ENCODE assay signal across 10 cellular contexts in genomic region chr11:114163231-114163631, GRCh38.
DNase-seq lines count a peak whose midpoint lies in the region; ATAC-seq and TF ChIP-seq lines count a peak whose summit lies in the region.
"Had no signal": no experiment of that assay in that cellular context is flagged by ENCODE, and none has a peak within 500 bp of the region (broad histone marks: within the 10 kb centered on the region; RNA-seq: fewer than 3 reads in every experiment).

No MANE protein-coding gene starts in this region.

- H3K36me3 Mint-ChIP-seq in CD4-positive, CD25-positive, alpha-beta regulatory T cell, result peaks cover 3% of the 10 kb centered on the region

- H3K27me3 ChIP-seq in CD4-positive, CD25-positive, alpha-beta regulatory T cell (ENCODE audit: control insufficient read depth, insufficient read depth, low read length), result no peaks in the 10 kb centered on the region
- no peaks in the 10 kb centered on the region for H3K27me3 ChIP-seq in RWPE2 (ENCODE audit: insufficient read depth, poor library complexity, severe bottlenecking)

- intact Hi-C loops in sciatic nerve (cut with DNase I), result no loop called here

- H3K27me3 Mint-ChIP-seq in CD4-positive, CD25-positive, alpha-beta regulatory T cell, result peaks cover 6% of the 10 kb centered on the region

- H3K4me1 Mint-ChIP-seq in CD4-positive, CD25-positive, alpha-beta regulatory T cell, result peaks cover 34 to 98% (median 72%) of the 10 kb centered on the region in 4 donors

- peak overlapping the region in 2 of 3 donors; percentile 87 to 96 for H3K27ac Mint-ChIP-seq in CD4-positive, CD25-positive, alpha-beta regulatory T cell

- H3K4me3 ChIP-seq in CD4-positive, CD25-positive, alpha-beta regulatory T cell (ENCODE audit: low read depth, low read length), result no peak overlapping the region
- no peak overlapping the region for H3K4me3 ChIP-seq in RWPE2 (ENCODE audit: severe bottlenecking)
- peak overlapping the region; percentile 19 for H3K4me3 ChIP-seq in fibroblast of villous mesenchyme (ENCODE audit: low read depth, low read length)

- no peak for TF ChIP-seq CTCF in RWPE2 (IDR thresholded peaks at IDR 0.05; ENCODE audit: poor library complexity, severe bottlenecking)
- TF ChIP-seq CTCF in fibroblast of villous mesenchyme (IDR thresholded peaks at IDR 0.05; ENCODE audit: insufficient read depth, low read depth, low read length), result no peak

- no peaks in the 10 kb centered on the region for H3K9me3 ChIP-seq in CD4-positive, CD25-positive, alpha-beta regulatory T cell (ENCODE audit: control insufficient read depth in 2 of 2, low read length in 2 of 2)
- no peaks in the 10 kb centered on the region for H3K9me3 ChIP-seq in RWPE2 (ENCODE audit: severe bottlenecking)

- H3K27ac ChIP-seq in CD4-positive, CD25-positive, alpha-beta regulatory T cell (ENCODE audit: insufficient read depth, low read length, poor library complexity, severe bottlenecking), result no peak overlapping the region
- peak overlapping the region; percentile 99 for H3K27ac ChIP-seq in RWPE2 (ENCODE audit: poor library complexity, severe bottlenecking)

- H3K4me3 Mint-ChIP-seq in CD4-positive, CD25-positive, alpha-beta regulatory T cell, result peak overlapping the region in 1 of 4 donors; percentile 28

- peaks cover 75% of the 10 kb centered on the region for H3K4me1 ChIP-seq in CD4-positive, CD25-positive, alpha-beta regulatory T cell (ENCODE audit: control insufficient read depth, insufficient read depth, low read length, poor library complexity, severe bottlenecking)
- H3K4me1 ChIP-seq in RWPE2 (ENCODE audit: insufficient read depth, poor library complexity, severe bottlenecking), result peaks cover 87% of the 10 kb centered on the region

- no peaks in the 10 kb centered on the region for H3K36me3 ChIP-seq in CD4-positive, CD25-positive, alpha-beta regulatory T cell (ENCODE audit: control insufficient read depth, insufficient read depth, low read length)
- peaks cover 9% of the 10 kb centered on the region for H3K36me3 ChIP-seq in RWPE2 (ENCODE audit: low read depth)

- no peaks in the 10 kb centered on the region for H3K9me3 Mint-ChIP-seq in CD4-positive, CD25-positive, alpha-beta regulatory T cell
- H3K9me3 Mint-ChIP-seq: neural crest cell had no signal

- no peak for DNase-seq in CD4-positive, CD25-positive, alpha-beta regulatory T cell
- DNase-seq in RWPE2 (ENCODE audit: low spot score) (no peak), fibroblast of villous mesenchyme (ENCODE audit: low read depth) (peak; percentile 95), sciatic nerve (ENCODE audit: low spot score) (no peak), activated T-cell treated with anti-CD3 and anti-CD28 coated beads for 4 hours (no peak), middle frontal gyrus (ENCODE audit: extremely low spot score, low spot score) (no peak), NCI-H524 (lab: John Stamatoyannopoulos, UW) (no peak)
- DNase-seq in NK-92 treated with Interleukin-12 subunit alpha and Interleukin-12 subunit beta, amount 100 ng/mL, for 24 hours (lab: John Stamatoyannopoulos, UW), result no peak
- DNase-seq: central memory CD4-positive, alpha-beta T cell had no signal

- ATAC-seq in CD4-positive, CD25-positive, alpha-beta regulatory T cell (ENCODE audit: low read depth in 2 of 2), result no peak
- ATAC-seq in RWPE2 (ENCODE audit: low read depth) (peak; percentile 22), sciatic nerve (peak; percentile 0)

Comparison
In these comparisons a context has a peak if more than half of its experiments do, and no peak if none do; other contexts are left out.
1. ATAC-seq: peak in RWPE2 (single experiment) and sciatic nerve (single experiment); none in CD4-positive, CD25-positive, alpha-beta regulatory T cell (0 of 2).